ENCODE assay signal across 1 cellular context in the genomic region with DNA sequence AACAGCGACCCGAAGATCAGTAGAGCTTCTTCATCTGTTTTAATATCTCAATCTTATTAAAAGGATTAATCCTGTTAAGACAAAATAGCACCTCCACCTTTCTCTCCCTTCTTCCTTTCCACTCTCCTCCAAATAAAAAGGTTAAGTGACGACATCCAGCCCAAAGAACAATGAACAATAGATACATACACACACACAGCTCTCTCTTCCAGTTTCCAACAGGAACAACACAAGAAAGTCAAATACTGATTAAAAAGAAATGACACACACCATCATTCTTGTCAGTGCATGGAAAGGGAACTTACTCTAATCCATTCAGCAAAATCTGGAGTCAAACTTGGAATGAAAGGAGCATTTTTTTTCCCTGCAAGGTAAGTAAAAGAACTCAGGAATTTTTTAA.
TF ChIP-seq lines count a peak whose summit lies in the region.

No MANE protein-coding gene starts in this region.

TF ChIP-seq in HepG2, 621 proteins besides CTCF, POLR2A, EP300 and RAD21:
- TF ChIP-seq RAD51 (IDR thresholded peaks at IDR 0.05; ENCODE audit: borderline replicate concordance) (no peak), ZNF44 (CRISPR knock-in tag; IDR thresholded peaks at IDR 0.05) (no peak), ZNF720 (CRISPR knock-in tag; IDR thresholded peaks at IDR 0.05) (no peak), HNRNPH1 (optimal IDR thresholded peaks at IDR 0.05; ENCODE audit: low read depth, low read length) (no peak), SOX13 (IDR thresholded peaks at IDR 0.05) (no peak), SOX13 (CRISPR knock-in tag; conservative IDR thresholded peaks at IDR 0.05 in 1 of 2, IDR thresholded peaks at IDR 0.05 in 1 of 2) (peak in 1 of 2 experiments; percentile 85; a peak in 2 of 4 replicates), ZNF670 (CRISPR knock-in tag; IDR thresholded peaks at IDR 0.05; ENCODE audit: borderline replicate concordance) (no peak), HDAC1 (CRISPR knock-in tag; IDR thresholded peaks at IDR 0.05) (no peak), SOX5 (CRISPR knock-in tag; IDR thresholded peaks at IDR 0.05; ENCODE audit: borderline replicate concordance) (peak; percentile 41; the same call in 1 of the 2 replicates), ETV5 (CRISPR knock-in tag; IDR thresholded peaks at IDR 0.05; ENCODE audit: borderline replicate concordance) (no peak)
- TF ChIP-seq, protein P1, sequence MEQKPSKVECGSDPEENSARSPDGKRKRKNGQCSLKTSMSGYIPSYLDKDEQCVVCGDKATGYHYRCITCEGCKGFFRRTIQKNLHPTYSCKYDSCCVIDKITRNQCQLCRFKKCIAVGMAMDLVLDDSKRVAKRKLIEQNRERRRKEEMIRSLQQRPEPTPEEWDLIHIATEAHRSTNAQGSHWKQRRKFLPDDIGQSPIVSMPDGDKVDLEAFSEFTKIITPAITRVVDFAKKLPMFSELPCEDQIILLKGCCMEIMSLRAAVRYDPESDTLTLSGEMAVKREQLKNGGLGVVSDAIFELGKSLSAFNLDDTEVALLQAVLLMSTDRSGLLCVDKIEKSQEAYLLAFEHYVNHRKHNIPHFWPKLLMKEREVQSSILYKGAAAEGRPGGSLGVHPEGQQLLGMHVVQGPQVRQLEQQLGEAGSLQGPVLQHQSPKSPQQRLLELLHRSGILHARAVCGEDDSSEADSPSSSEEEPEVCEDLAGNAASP (CRISPR knock-in tag; IDR thresholded peaks at IDR 0.05; ENCODE audit: borderline replicate concordance), result no peak
